ENCODE assay signal across 9 cellular contexts in genomic region chr22:50242406-50242949, GRCh38. TPM values are rescaled to one million over a fixed set of nuclear protein-coding genes. Genes with fewer than 3 reads are reported as not detected.
A peak's percentile ranks its signal among the peaks of the same experiment; 100 is the strongest.
DNase-seq lines count a peak whose midpoint lies in the region; ATAC-seq and TF ChIP-seq lines count a peak whose summit lies in the region.
"Had no signal": no experiment of that assay in that cellular context is flagged by ENCODE, and none has a peak within 500 bp of the region (broad histone marks: within the 10 kb centered on the region; RNA-seq: fewer than 3 reads in every experiment).

No MANE protein-coding gene starts in this region.

- ATAC-seq in activated CD8-positive, alpha-beta memory T cell treated with anti-CD3 and anti-CD28 coated beads, Interleukin-2, amount 10 ng/mL, durations not matched to agents 7 days and 5 days, result no peak
- ATAC-seq in activated B cell treated with CpG ODN at 0.5 μM for 24 hours (ENCODE audit: low read depth), result no peak

- no peak for DNase-seq in activated CD8-positive, alpha-beta memory T cell treated with anti-CD3 and anti-CD28 coated beads, Interleukin-2, amount 10 ng/mL, durations not matched to agents 7 days and 5 days
- DNase-seq in activated CD8-positive, alpha-beta memory T cell treated with anti-CD3 and anti-CD28 coated beads, Interleukin-2, amount 50 U/mL, for 48 hours, result no peak
- no peak for DNase-seq in activated B cell treated with CpG ODN at 0.5 μM for 24 hours
- no peak for DNase-seq in tibial artery
- no peak for DNase-seq in stimulated activated CD8-positive, alpha-beta memory T cell treated with anti-CD3 and anti-CD28 coated beads, Interleukin-4, amount 100 ng/mL, for 48 hours
- DNase-seq in NCI-H226, result no peak
- no peak for DNase-seq in NCI-H2081 treated with DMSO at 0.1 percent for 48 hours (lab: John Stamatoyannopoulos, UW)
- DNase-seq: DMS79 treated with DMSO at 0.1 percent for 48 hours had no signal

- no peak for TF ChIP-seq CTCF in activated B cell treated with CpG ODN at 0.5 μM for 24 hours (IDR thresholded peaks at IDR 0.05)
- TF ChIP-seq CTCF in tibial artery (IDR thresholded peaks at IDR 0.05), result no peak

- H3K9me3 ChIP-seq in iPS-20b (ENCODE audit: insufficient read depth, low read depth, low read length) (no peaks in the 10 kb centered on the region), tibial artery (no peaks in the 10 kb centered on the region)

- H3K4me3 Mint-ChIP-seq in activated CD8-positive, alpha-beta memory T cell treated with anti-CD3 and anti-CD28 coated beads, Interleukin-2, amount 10 ng/mL, durations not matched to agents 7 days and 5 days, result peak overlapping the region; percentile 90
- peak overlapping the region; percentile 100 for H3K4me3 Mint-ChIP-seq in activated B cell treated with CpG ODN at 0.5 μM for 24 hours

- peak overlapping the region; percentile 99 for H3K27ac Mint-ChIP-seq in activated CD8-positive, alpha-beta memory T cell treated with anti-CD3 and anti-CD28 coated beads, Interleukin-2, amount 10 ng/mL, durations not matched to agents 7 days and 5 days
- no peak overlapping the region for H3K27ac Mint-ChIP-seq in activated B cell treated with CpG ODN at 0.5 μM for 24 hours

- H3K27ac ChIP-seq in iPS-20b (ENCODE audit: low read length) (no peak overlapping the region), tibial artery (no peak overlapping the region)

- H3K27me3 ChIP-seq in iPS-20b (ENCODE audit: insufficient read depth, low read length) (no peaks in the 10 kb centered on the region), tibial artery (no peaks in the 10 kb centered on the region)

- peaks cover 14% of the 10 kb centered on the region for H3K36me3 Mint-ChIP-seq in activated CD8-positive, alpha-beta memory T cell treated with anti-CD3 and anti-CD28 coated beads, Interleukin-2, amount 10 ng/mL, durations not matched to agents 7 days and 5 days
- H3K36me3 Mint-ChIP-seq in activated B cell treated with CpG ODN at 0.5 μM for 24 hours (ENCODE audit: low read depth), result peaks cover 36% of the 10 kb centered on the region

- CTCF ChIA-PET in activated CD8-positive, alpha-beta memory T cell treated with anti-CD3 and anti-CD28 coated beads, Interleukin-2, amount 10 ng/mL, durations not matched to agents 7 days and 5 days (lab: Charles Lee), result interaction anchor here (0.7 to 3.8 kb wide), 13 partner anchors 9 to 449 kb away, joined by 3 to 22 read pairs (median 4); partner anchors contain the start of gene HDAC10
- CTCF ChIA-PET in activated B cell treated with CpG ODN at 0.5 μM for 24 hours (lab: Charles Lee), result interaction anchor here (1.0 to 3.0 kb wide), 9 partner anchors 9 to 379 kb away, joined by 3 to 17 read pairs (median 8); partner anchors contain the start of genes DENND6B, HDAC10 and SCO2

- intact Hi-C loops in activated B cell treated with CpG ODN at 0.5 μM for 24 hours (cut with micrococcal nuclease), result loop anchor here (2.0 to 10.0 kb wide), 2 partner anchors 232 to 314 kb away; partner anchors contain the start of gene SBF1
- intact Hi-C loops in tibial artery (cut with DNase I; ENCODE audit: low total_unique reads), result loop anchor here (10.0 kb wide), 1 partner anchor 262 kb away; the partner anchor contains the start of genes LMF2 and NCAPH2

- H3K9ac ChIP-seq in iPS-20b (ENCODE audit: low read depth, low read length), result no peak overlapping the region

- no peaks in the 10 kb centered on the region for H3K27me3 Mint-ChIP-seq in activated CD8-positive, alpha-beta memory T cell treated with anti-CD3 and anti-CD28 coated beads, Interleukin-2, amount 10 ng/mL, durations not matched to agents 7 days and 5 days
- no peaks in the 10 kb centered on the region for H3K27me3 Mint-ChIP-seq in activated B cell treated with CpG ODN at 0.5 μM for 24 hours

- peaks cover 22% of the 10 kb centered on the region; the same call in 1 of the 2 replicates for H3K36me3 ChIP-seq in iPS-20b (ENCODE audit: insufficient read depth, low read depth, low read length)
- H3K36me3 ChIP-seq in tibial artery, result peaks cover 5 to 44% (median 21%) of the 10 kb centered on the region in 3 donors

- H3K9me3 Mint-ChIP-seq in activated CD8-positive, alpha-beta memory T cell treated with anti-CD3 and anti-CD28 coated beads, Interleukin-2, amount 10 ng/mL, durations not matched to agents 7 days and 5 days (ENCODE audit: low read depth), result no peaks in the 10 kb centered on the region
- H3K9me3 Mint-ChIP-seq in activated B cell treated with CpG ODN at 0.5 μM for 24 hours, result no peaks in the 10 kb centered on the region

- no peaks in the 10 kb centered on the region for H3K4me1 ChIP-seq in iPS-20b (ENCODE audit: insufficient read depth, low read length)
- H3K4me1 ChIP-seq in tibial artery, result peaks cover 0 to 51% (median 41%) of the 10 kb centered on the region in 4 donors

- POLR2A ChIA-PET in activated B cell treated with CpG ODN at 0.5 μM for 24 hours (lab: Charles Lee), result interaction anchor here (1.2 to 1.5 kb wide), 2 partner anchors 100 to 208 kb away, joined by 3 to 4 read pairs; no protein-coding TSS in a partner anchor

- peak overlapping the region; percentile 40; the same call in 1 of the 2 replicates for H3K4me3 ChIP-seq in iPS-20b (ENCODE audit: low read length)
- H3K4me3 ChIP-seq in tibial artery, result peak overlapping the region; percentile 77 to 95

- peaks cover 41% of the 10 kb centered on the region for H3K4me1 Mint-ChIP-seq in activated CD8-positive, alpha-beta memory T cell treated with anti-CD3 and anti-CD28 coated beads, Interleukin-2, amount 10 ng/mL, durations not matched to agents 7 days and 5 days
- H3K4me1 Mint-ChIP-seq in activated B cell treated with CpG ODN at 0.5 μM for 24 hours, result peaks cover 45% of the 10 kb centered on the region

RNA-seq across cellular contexts. Expression of gene TUBGCP6, which starts 2.3 kb away (rescaled TPM):
- 10 to 100 TPM; 60.9 to 72.0 TPM for total RNA-seq in activated CD8-positive, alpha-beta memory T cell treated with anti-CD3 and anti-CD28 coated beads, Interleukin-2, amount 10 ng/mL, durations not matched to agents 7 days and 5 days
- 87.5 and 103 TPM in 2 replicates for total RNA-seq in activated B cell treated with CpG ODN at 0.5 μM for 24 hours

RNA-seq across cellular contexts. Expression of gene HDAC10, which starts 8.6 kb away (rescaled TPM):
- total RNA-seq in activated CD8-positive, alpha-beta memory T cell treated with anti-CD3 and anti-CD28 coated beads, Interleukin-2, amount 10 ng/mL, durations not matched to agents 7 days and 5 days, result 10 to 100 TPM; 75.2 to 96.3 TPM
- 65.0 and 68.2 TPM in 2 replicates for total RNA-seq in activated B cell treated with CpG ODN at 0.5 μM for 24 hours

RNA-seq across cellular contexts. Expression of gene MAPK12, which starts 19.0 kb away (rescaled TPM):
- total RNA-seq in activated CD8-positive, alpha-beta memory T cell treated with anti-CD3 and anti-CD28 coated beads, Interleukin-2, amount 10 ng/mL, durations not matched to agents 7 days and 5 days, result 10 to 100 TPM; 13.9 to 15.8 TPM
- total RNA-seq in activated B cell treated with CpG ODN at 0.5 μM for 24 hours, result 4.1 and 4.4 TPM in 2 replicates

RNA-seq across cellular contexts. Expression of gene MAPK11, which starts 27.7 kb away (rescaled TPM):
- total RNA-seq in activated CD8-positive, alpha-beta memory T cell treated with anti-CD3 and anti-CD28 coated beads, Interleukin-2, amount 10 ng/mL, durations not matched to agents 7 days and 5 days, result 10 to 100 TPM; 16.5 to 18.5 TPM
- total RNA-seq in activated B cell treated with CpG ODN at 0.5 μM for 24 hours, result 10.7 and 11.3 TPM in 2 replicates

RNA-seq across cellular contexts. Expression of gene SELENOO, which starts 41.7 kb away (rescaled TPM):
- 10 to 100 TPM; 30.0 to 35.6 TPM for total RNA-seq in activated CD8-positive, alpha-beta memory T cell treated with anti-CD3 and anti-CD28 coated beads, Interleukin-2, amount 10 ng/mL, durations not matched to agents 7 days and 5 days
- total RNA-seq in activated B cell treated with CpG ODN at 0.5 μM for 24 hours, result 33.9 and 39.0 TPM in 2 replicates
